In the genomic region with DNA sequence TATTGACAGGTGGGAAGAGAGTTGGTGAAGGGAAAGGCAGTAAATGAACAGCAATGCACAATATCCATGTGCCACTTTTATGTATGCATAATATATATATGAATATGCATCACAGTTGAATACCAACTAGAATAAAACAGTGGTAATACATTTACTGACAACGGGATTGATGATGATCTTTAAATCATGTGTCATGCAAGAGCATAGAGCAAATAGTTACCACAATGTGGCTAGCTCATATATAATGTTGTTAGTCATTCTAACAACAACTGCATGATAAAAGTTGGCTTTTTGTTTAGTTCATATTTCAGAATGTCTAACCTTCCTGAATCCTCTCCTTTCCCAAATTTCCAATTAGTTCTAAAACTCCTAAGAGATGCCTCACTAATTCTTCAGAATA, we compare ENCODE assay signal across 17 cellular contexts. TPM values are rescaled to one million over a fixed set of nuclear protein-coding genes. Genes with fewer than 3 reads are reported as not detected.
A peak's percentile ranks its signal among the peaks of the same experiment; 100 is the strongest.
DNase-seq lines count a peak whose midpoint lies in the region; ATAC-seq and TF ChIP-seq lines count a peak whose summit lies in the region.
"Had no signal": no experiment of that assay in that cellular context is flagged by ENCODE, and none has a peak within 500 bp of the region (broad histone marks: within the 10 kb centered on the region; RNA-seq: fewer than 3 reads in every experiment).

No MANE protein-coding gene starts in this region.

- no peak overlapping the region for H3K4ac ChIP-seq in IMR-90 (ENCODE audit: low read depth, low read length)

- H3K9me1 ChIP-seq in IMR-90 (ENCODE audit: insufficient read depth, low read length): no peaks in the 10 kb centered on the region

- H3K36me3 ChIP-seq in DND-41 (ENCODE audit: insufficient read depth, low read length) (no peaks in the 10 kb centered on the region), IMR-90 (ENCODE audit: control insufficient read depth, insufficient read depth, low read length) (no peaks in the 10 kb centered on the region), osteoblast (ENCODE audit: insufficient read depth, low read length) (no peaks in the 10 kb centered on the region)

- H2AK5ac ChIP-seq in IMR-90 (ENCODE audit: low read depth, low read length): no peak overlapping the region

- no peak for TF ChIP-seq CTCF in DND-41 (IDR thresholded peaks at IDR 0.05; ENCODE audit: borderline replicate concordance, extremely low read depth, low read length, poor library complexity, severe bottlenecking)
- TF ChIP-seq CTCF in IMR-90 (conservative IDR thresholded peaks at IDR 0.05; ENCODE audit: low read depth, low read length): no peak
- no peak for TF ChIP-seq CTCF in fibroblast of mammary gland (conservative IDR thresholded peaks at IDR 0.05; ENCODE audit: control insufficient read depth, insufficient read depth, low read depth, low read length)
- no peak for TF ChIP-seq CTCF in osteoblast (IDR thresholded peaks at IDR 0.05; ENCODE audit: extremely low read depth, low read depth, low read length)

- no peak overlapping the region for H3K14ac ChIP-seq in IMR-90 (replicated peaks; ENCODE audit: low read depth, low read length)

- no peak for TF ChIP-seq RAD21 in IMR-90 (IDR thresholded peaks at IDR 0.05; ENCODE audit: low read length)

- no peak overlapping the region for H4K5ac ChIP-seq in IMR-90 (ENCODE audit: low read depth, low read length)

- no peak overlapping the region for H3K23ac ChIP-seq in IMR-90 (ENCODE audit: low read depth, low read length)

- no peak overlapping the region for H4K91ac ChIP-seq in IMR-90 (ENCODE audit: insufficient read depth, low read depth, low read length)

- no peak overlapping the region for H3K27ac ChIP-seq in DND-41 (ENCODE audit: low read length)
- H3K27ac ChIP-seq in IMR-90 (ENCODE audit: insufficient read depth, low read length): no peak overlapping the region
- H3K27ac ChIP-seq in osteoblast (ENCODE audit: low read depth, low read length): no peak overlapping the region

- dilution Hi-C loops in IMR-90 (cut with HindIII; ENCODE audit: low sequenced_read_pairs, unreplicated experiment): no loop called here

- BruUV-seq in IMR-90 (replicated peaks; lab: Mats Ljungman, UMichigan): no TSS peak

- H2BK20ac ChIP-seq in IMR-90 (ENCODE audit: low read depth, low read length): no peak overlapping the region

- H3K27me3 ChIP-seq in DND-41 (ENCODE audit: insufficient read depth, low read length, poor library complexity) (no peaks in the 10 kb centered on the region), IMR-90 (ENCODE audit: control insufficient read depth, insufficient read depth, low read length) (no peaks in the 10 kb centered on the region), osteoblast (ENCODE audit: insufficient read depth, low read length) (no peaks in the 10 kb centered on the region)

- H2BK120ac ChIP-seq in IMR-90 (ENCODE audit: low read depth, low read length): no peak overlapping the region

- POLR2A ChIA-PET in IMR-90 (lab: Charles Lee; ENCODE audit: unreplicated experiment): no interaction called here

- H3K56ac ChIP-seq in IMR-90 (ENCODE audit: extremely low read depth, insufficient read depth, low read length): no peak overlapping the region

- H3K4me1 ChIP-seq in DND-41 (ENCODE audit: insufficient read depth, low read length) (peaks cover 6% of the 10 kb centered on the region; the same call in 1 of the 2 replicates), IMR-90 (ENCODE audit: control insufficient read depth, insufficient read depth, low read length) (no peaks in the 10 kb centered on the region), osteoblast (ENCODE audit: insufficient read depth, low read length) (peaks cover 16% of the 10 kb centered on the region)

- H3K79me1 ChIP-seq in IMR-90 (ENCODE audit: low read depth in 1 of 2, low read length in 2 of 2): no peaks in the 10 kb centered on the region

- in situ Hi-C loops in IMR-90 (cut with MboI; ENCODE audit: low sequenced_read_pairs): no loop called here

- H3K4me3 ChIP-seq in DND-41 (ENCODE audit: low read depth in 1 of 2, low read length in 2 of 2): no peak overlapping the region
- H3K4me3 ChIP-seq in IMR-90 (ENCODE audit: insufficient read depth, low read depth, low read length): no peak overlapping the region
- no peak overlapping the region for H3K4me3 ChIP-seq in fibroblast of mammary gland (ENCODE audit: control insufficient read depth, low read depth, low read length)
- no peak overlapping the region for H3K4me3 ChIP-seq in osteoblast (ENCODE audit: insufficient read depth, low read length)
- H3K4me3 ChIP-seq: GM23338 had no signal

- no peak overlapping the region for H2BK5ac ChIP-seq in IMR-90 (ENCODE audit: low read depth, low read length, poor library complexity, severe bottlenecking)

- ATAC-seq in DND-41 (ENCODE audit: insufficient read depth, low read depth): no peak
- ATAC-seq in IMR-90 (ENCODE audit: low read depth): no peak
- no peak for ATAC-seq in GM18861 (IDR thresholded peaks at IDR 0.05; ENCODE audit: unreplicated experiment)
- no peak for ATAC-seq in HG02970 (IDR thresholded peaks at IDR 0.05; ENCODE audit: low FRiP score, unreplicated experiment)
- ATAC-seq: GM23338 had no signal

- H3K4me2 ChIP-seq in DND-41 (ENCODE audit: insufficient read depth, low read length): no peak overlapping the region
- no peak overlapping the region for H3K4me2 ChIP-seq in IMR-90 (ENCODE audit: low read depth, low read length)
- peak overlapping the region; percentile 23 for H3K4me2 ChIP-seq in osteoblast (ENCODE audit: insufficient read depth, low read length)
- H3K4me2 ChIP-seq: GM23338 had no signal

- no peak overlapping the region for H3K9ac ChIP-seq in DND-41 (ENCODE audit: low read depth, low read length)
- H3K9ac ChIP-seq in IMR-90 (ENCODE audit: low read depth, low read length): no peak overlapping the region

- WGBS in IMR-90 (ENCODE audit: extremely low coverage in 2 of 2, insufficient read length in 1 of 2), 2 experiments: no CpG with 5 or more reads among the region's 1 CpG

- H3K9me3 ChIP-seq in DND-41 (ENCODE audit: insufficient read depth, low read length, severe bottlenecking) (no peaks in the 10 kb centered on the region), IMR-90 (ENCODE audit: control insufficient read depth, insufficient read depth, low read length) (no peaks in the 10 kb centered on the region), osteoblast (ENCODE audit: low read depth, low read length) (no peaks in the 10 kb centered on the region)

- H2AFZ ChIP-seq in DND-41 (ENCODE audit: low read depth, low read length) (0 out of 2 replicates have a peak overlapping the region, but pooled peaks have one; percentile 35), IMR-90 (replicated peaks; ENCODE audit: low read length, poor library complexity) (no peak overlapping the region), osteoblast (ENCODE audit: low read length) (no peak overlapping the region)
- H2AFZ ChIP-seq: GM23338 had no signal

- H2BK15ac ChIP-seq in IMR-90 (ENCODE audit: low read depth, low read length): no peak overlapping the region

- H2AK9ac ChIP-seq in IMR-90 (replicated peaks; ENCODE audit: low read depth, low read length, poor library complexity): no peak overlapping the region

- H4K8ac ChIP-seq in IMR-90 (ENCODE audit: low read depth in 2 of 2, low read length in 2 of 2): no peak overlapping the region

- intact Hi-C loops in IMR-90 (cut with micrococcal nuclease): no loop called here

- TF ChIP-seq POLR2A in IMR-90 (IDR thresholded peaks at IDR 0.05; ENCODE audit: low read depth, low read length): no peak

- H3K79me2 ChIP-seq in DND-41 (ENCODE audit: insufficient read depth, low read length): no peaks in the 10 kb centered on the region
- no peaks in the 10 kb centered on the region for H3K79me2 ChIP-seq in osteoblast (ENCODE audit: insufficient read depth, low read length)

- CTCF ChIA-PET in IMR-90 (lab: Yijun Ruan, JAX): no interaction called here

- DNase-seq in DND-41 (no peak), IMR-90 (peak; percentile 32), fibroblast of mammary gland (ENCODE audit: low read depth) (peak; percentile 54), osteoblast (ENCODE audit: insufficient read length, low spot score, missing footprints) (peak; percentile 70), AML-193 (lab: John Stamatoyannopoulos, UW) (no peak)
- DNase-seq: ACHN; C1 segment of cervical spinal cord; Calu3; CD4-positive, alpha-beta T cell; DMS79; EL; GDM1; H7; KG1 had no signal

- H3K18ac ChIP-seq in IMR-90 (ENCODE audit: low read depth, low read length): no peak overlapping the region

- no peaks in the 10 kb centered on the region for H4K20me1 ChIP-seq in DND-41 (ENCODE audit: insufficient read depth, low read length)
- no peaks in the 10 kb centered on the region for H4K20me1 ChIP-seq in IMR-90 (ENCODE audit: insufficient read depth, low read length)
- H4K20me1 ChIP-seq in osteoblast (ENCODE audit: insufficient read depth, low read length): no peaks in the 10 kb centered on the region

TF ChIP-seq in IMR-90, 13 proteins besides CTCF, POLR2A, EP300 and RAD21:
- no peak for TF ChIP-seq CEBPB (IDR thresholded peaks at IDR 0.05; ENCODE audit: low read depth, low read length)
- no peak for TF ChIP-seq MXI1 (IDR thresholded peaks at IDR 0.05; ENCODE audit: borderline replicate concordance, low read depth, low read length)
- no peak for TF ChIP-seq CHD1 (IDR thresholded peaks at IDR 0.05; ENCODE audit: low read depth, low read length)
- no peak for TF ChIP-seq RFX5 (IDR thresholded peaks at IDR 0.05; ENCODE audit: low read depth, low read length)
- TF ChIP-seq BHLHE40 (IDR thresholded peaks at IDR 0.05; ENCODE audit: low read depth, low read length): no peak
- TF ChIP-seq RCOR1 (IDR thresholded peaks at IDR 0.05; ENCODE audit: insufficient replicate concordance, low read length): no peak
- no peak for TF ChIP-seq NFE2L2 (IDR thresholded peaks at IDR 0.05; ENCODE audit: low read depth, low read length)
- no peak for TF ChIP-seq SMC3 (IDR thresholded peaks at IDR 0.05; ENCODE audit: low read depth, low read length)
TF ChIP-seq in IMR-90: peak in this region for 0.

RNA-seq across cellular contexts. Expression of gene GORAB, which starts 46.4 kb away (rescaled TPM):
- 11.3 and 17.2 TPM in 2 replicates for total RNA-seq in IMR-90 (2012; rRNA removed)
- 11.0 and 14.0 TPM in 2 replicates for polyA plus RNA-seq in IMR-90 (2012; rRNA removed)
- polyA plus RNA-seq in IMR-90 (2012; cell fraction: cytosol; rRNA removed): 1.2 and 1.7 TPM in 2 replicates
- 4.9 and 81.0 TPM in 2 replicates for polyA plus RNA-seq in IMR-90 (2012; cell fraction: nucleus; rRNA removed; ENCODE audit: low replicate concordance)
- total RNA-seq in osteoblast: 16.3 and 16.5 TPM in 2 replicates

Comparison
In these comparisons a context has a peak if more than half of its experiments do, and no peak if none do; other contexts are left out.
1. DNase-seq: peak in IMR-90 (single experiment), fibroblast of mammary gland (single experiment) and osteoblast (single experiment); none in DND-41 (single experiment) and AML-193 (0 of 2).